ENCODE assay signal across 12 cellular contexts in the genomic region with DNA sequence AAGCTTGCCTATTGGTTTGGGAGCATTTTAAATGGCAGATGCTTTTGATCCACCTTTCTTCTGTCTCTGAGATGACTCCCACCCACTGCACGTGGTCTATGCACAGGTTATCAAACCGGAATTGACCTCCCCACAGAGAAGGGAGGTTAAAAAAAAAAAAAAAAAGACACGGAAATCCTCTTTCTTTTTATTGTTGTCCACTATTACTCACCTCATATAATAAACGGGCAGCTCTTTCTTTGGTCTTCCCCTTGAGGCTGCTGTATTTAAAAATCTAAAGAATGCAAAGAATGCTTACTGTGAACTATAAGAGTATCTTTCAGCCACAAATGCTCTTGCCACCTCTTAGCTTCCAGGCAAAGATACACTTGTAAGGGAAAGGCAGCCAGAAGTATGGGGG.
DNase-seq lines count a peak whose midpoint lies in the region; ATAC-seq, FAIRE-seq and TF ChIP-seq lines count a peak whose summit lies in the region.
"Had no signal": no experiment of that assay in that cellular context is flagged by ENCODE, and none has a peak within 500 bp of the region (broad histone marks: within the 10 kb centered on the region; RNA-seq: fewer than 3 reads in every experiment).

No MANE protein-coding gene starts in this region.

- 4% methylated on average over 4 of the region's 4 CpGs for WGBS in A549 (ENCODE audit: missing lambda C conversion rate)

- no peak for TF ChIP-seq RAD21 in A549 (conservative IDR thresholded peaks at IDR 0.05 in 1 of 2, IDR thresholded peaks at IDR 0.05 in 1 of 2)

- no peak overlapping the region for H3K4me3 ChIP-seq in A549
- H3K4me3 ChIP-seq in astrocyte (ENCODE audit: insufficient read depth, low read depth, low read length), result no peak overlapping the region
- no peak overlapping the region for H3K4me3 ChIP-seq in keratinocyte (ENCODE audit: control insufficient read depth in 2 of 3, extremely low read depth in 1 of 3, insufficient read depth in 2 of 3, low read depth in 1 of 3, low read length in 3 of 3)

- H3K27me3 ChIP-seq in astrocyte (ENCODE audit: insufficient read depth, low read length) (no peaks in the 10 kb centered on the region), keratinocyte (ENCODE audit: control insufficient read depth, extremely low read depth, insufficient read depth, low read length) (no peaks in the 10 kb centered on the region)

- dilution Hi-C loops in keratinocyte (cut with MboI; ENCODE audit: extremely low pct_ligation_motif_present, low sequenced_read_pairs), result no loop called here

- peak; percentile 62 to 74; a peak in 4 of 6 replicates for ATAC-seq in A549
- no peak for ATAC-seq in HG02678 (IDR thresholded peaks at IDR 0.05; ENCODE audit: unreplicated experiment)

- POLR2A ChIA-PET in A549 (lab: Yijun Ruan, JAX), result interaction anchor here (0.6 to 1.3 kb wide), 2 partner anchors 162 to 531 kb away, joined by 3 read pairs; no protein-coding TSS in a partner anchor

- peak overlapping the region; percentile 81 for H3K27ac Mint-ChIP-seq in astrocyte (ENCODE audit: unreplicated experiment)
- H3K27ac Mint-ChIP-seq: activated T-cell treated with anti-CD3 and anti-CD28 coated beads, Interleukin-2, amount 50 U/mL, for 24 hours; B cell had no signal

- H4K20me1 ChIP-seq in astrocyte (ENCODE audit: insufficient read depth, low read length) (no peaks in the 10 kb centered on the region), keratinocyte (ENCODE audit: control insufficient read depth, extremely low read depth, insufficient read depth, low read length) (no peaks in the 10 kb centered on the region)

- no peak for TF ChIP-seq POLR2A in A549 (IDR thresholded peaks at IDR 0.05; ENCODE audit: low read length)

- H3K9me3 ChIP-seq in A549 (no peaks in the 10 kb centered on the region), astrocyte (ENCODE audit: insufficient read depth, low read depth, low read length) (peaks cover 3% of the 10 kb centered on the region), keratinocyte (ENCODE audit: control insufficient read depth, low read depth, low read length) (no peaks in the 10 kb centered on the region)

- H3K27ac ChIP-seq in A549 (peak overlapping the region; percentile 38 to 65; a peak in 4 of 6 replicates), astrocyte (ENCODE audit: low read depth, low read length) (no peak overlapping the region), keratinocyte (ENCODE audit: control insufficient read depth, insufficient read depth, low read length) (no peak overlapping the region)

- no peak for FAIRE-seq in A549 (lab: Jason Lieb, UNC)
- FAIRE-seq in astrocyte (lab: Jason Lieb, UNC), result no peak
- peak; percentile 57 for FAIRE-seq in keratinocyte (lab: Jason Lieb, UNC)

- no peak for TF ChIP-seq CTCF in A549 (IDR thresholded peaks at IDR 0.05)
- no peak for TF ChIP-seq CTCF in astrocyte (IDR thresholded peaks at IDR 0.05; ENCODE audit: insufficient read depth, low read depth, low read length)
- TF ChIP-seq CTCF in keratinocyte (optimal IDR thresholded peaks at IDR 0.05 in 1 of 3, IDR thresholded peaks at IDR 0.05 in 1 of 3, conservative IDR thresholded peaks at IDR 0.05 in 1 of 3; ENCODE audit: extremely low read depth in 1 of 3, insufficient read depth in 2 of 3, low read length in 3 of 3), result no peak

- peak; percentile 4 to 27 for DNase-seq in A549 (ENCODE audit: low read depth in 1 of 2, low spot score in 1 of 2)
- peak; percentile 4 for DNase-seq in HPDE6-E6E7 (ENCODE audit: extremely low spot score)
- DNase-seq in astrocyte (ENCODE audit: low read depth), result peak; percentile 71
- peak; percentile 1 for DNase-seq in keratinocyte (ENCODE audit: low read depth, low spot score)
- DNase-seq in activated T-cell treated with anti-CD3 and anti-CD28 coated beads, Interleukin-2, amount 50 U/mL, for 48 hours, result no peak
- no peak for DNase-seq in stimulated activated CD4-positive, alpha-beta T cell treated with anti-CD3 and anti-CD28 coated beads, Interleukin-1b, Interleukin-23, amount 100 ng/mL, for 48 hours
- no peak for DNase-seq in DMS 273 treated with DMSO at 0.1 percent for 48 hours (lab: John Stamatoyannopoulos, UW)
- DNase-seq: activated T-cell treated with anti-CD3 and anti-CD28 coated beads, Interleukin-2, amount 50 U/mL, for 24 hours; cortex of kidney; NCI-H748 treated with DMSO at 0.1 percent for 48 hours had no signal

- H3K4me3 Mint-ChIP-seq in astrocyte (ENCODE audit: unreplicated experiment), result no peak overlapping the region
- H3K4me3 Mint-ChIP-seq: activated T-cell treated with anti-CD3 and anti-CD28 coated beads, Interleukin-2, amount 50 U/mL, for 24 hours; B cell had no signal

- CTCF ChIA-PET in A549 (lab: Yijun Ruan, JAX), result interaction anchor here (2.1 kb wide), 1 partner anchor 532 kb away, joined by 4 read pairs; no protein-coding TSS in a partner anchor

- no peak overlapping the region for H3K9ac ChIP-seq in astrocyte (ENCODE audit: low read length)
- H3K9ac ChIP-seq in keratinocyte (ENCODE audit: control insufficient read depth, extremely low read depth, insufficient read depth, low read length), result no peak overlapping the region

- peaks cover 20% of the 10 kb centered on the region for H3K4me1 Mint-ChIP-seq in astrocyte (ENCODE audit: low read depth, unreplicated experiment)

- no peak for TF ChIP-seq EP300 in A549 (IDR thresholded peaks at IDR 0.05)

- H2AFZ ChIP-seq in astrocyte (ENCODE audit: low read depth, low read length) (no peak overlapping the region), keratinocyte (ENCODE audit: control insufficient read depth, low read length) (no peak overlapping the region)

- no peaks in the 10 kb centered on the region for H3K36me3 ChIP-seq in astrocyte (ENCODE audit: insufficient read depth, low read length)
- H3K36me3 ChIP-seq in keratinocyte (ENCODE audit: control insufficient read depth in 2 of 2, extremely low read depth in 1 of 2, insufficient read depth in 2 of 2, low read length in 2 of 2), result no peaks in the 10 kb centered on the region

- H3K4me2 ChIP-seq in A549 (peak overlapping the region; percentile 40), astrocyte (ENCODE audit: low read length) (peak overlapping the region; percentile 54), keratinocyte (ENCODE audit: control insufficient read depth, extremely low read depth, insufficient read depth, low read depth, low read length) (no peak overlapping the region)

- H3K9me3 Mint-ChIP-seq in astrocyte (ENCODE audit: unreplicated experiment), result peaks cover 4% of the 10 kb centered on the region
- H3K9me3 Mint-ChIP-seq: activated T-cell treated with anti-CD3 and anti-CD28 coated beads, Interleukin-2, amount 50 U/mL, for 24 hours had no signal

- H3K4me1 ChIP-seq in A549 (peaks cover 12% of the 10 kb centered on the region; the same call in 1 of the 3 replicates), astrocyte (ENCODE audit: insufficient read depth, low read length) (peaks cover 9% of the 10 kb centered on the region), keratinocyte (ENCODE audit: control insufficient read depth, extremely low read depth, insufficient read depth, low read length) (peaks cover 12% of the 10 kb centered on the region)

- no peaks in the 10 kb centered on the region for H3K9me1 ChIP-seq in keratinocyte (ENCODE audit: control insufficient read depth, extremely low read depth, insufficient read depth, low read length)

- H3K79me2 ChIP-seq in astrocyte (ENCODE audit: insufficient read depth, low read length) (no peaks in the 10 kb centered on the region), keratinocyte (ENCODE audit: control insufficient read depth, insufficient read depth, low read length) (no peaks in the 10 kb centered on the region)

- H3K27me3 Mint-ChIP-seq in astrocyte (ENCODE audit: low read depth, unreplicated experiment), result no peaks in the 10 kb centered on the region
- H3K27me3 Mint-ChIP-seq: activated T-cell treated with anti-CD3 and anti-CD28 coated beads, Interleukin-2, amount 50 U/mL, for 24 hours; B cell had no signal

- no peaks in the 10 kb centered on the region for H3K36me3 Mint-ChIP-seq in astrocyte (ENCODE audit: low read depth, unreplicated experiment)

TF ChIP-seq in A549, 52 proteins besides CTCF, POLR2A, EP300 and RAD21:
- TF ChIP-seq HDAC2 (IDR thresholded peaks at IDR 0.05), result no peak
- TF ChIP-seq, protein P1, sequence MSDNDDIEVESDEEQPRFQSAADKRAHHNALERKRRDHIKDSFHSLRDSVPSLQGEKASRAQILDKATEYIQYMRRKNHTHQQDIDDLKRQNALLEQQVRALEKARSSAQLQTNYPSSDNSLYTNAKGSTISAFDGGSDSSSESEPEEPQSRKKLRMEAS (IDR thresholded peaks at IDR 0.05), result peak; percentile 35; the same call in 1 of the 2 replicates

Comparison
In these comparisons a context has a peak if more than half of its experiments do, and no peak if none do; other contexts are left out.
1. DNase-seq: peak in A549 (2 of 2), HPDE6-E6E7 (single experiment), astrocyte (single experiment) and keratinocyte (single experiment); none in activated T-cell treated with anti-CD3 and anti-CD28 coated beads, Interleukin-2, amount 50 U/mL, for 48 hours (0 of 2), stimulated activated CD4-positive, alpha-beta T cell treated with anti-CD3 and anti-CD28 coated beads, Interleukin-1b, Interleukin-23, amount 100 ng/mL, for 48 hours (single experiment) and DMS 273 treated with DMSO at 0.1 percent for 48 hours (single experiment).
2. H3K27ac ChIP-seq: peak in A549 (2 of 2); none in astrocyte (single experiment) and keratinocyte (single experiment).